ENCODE assay signal across 8 cellular contexts in genomic region chr6:27096834-27097511, GRCh38.
DNase-seq lines count a peak whose midpoint lies in the region; ATAC-seq and TF ChIP-seq lines count a peak whose summit lies in the region.

No MANE protein-coding gene starts in this region.

- H3K27ac ChIP-seq in body of pancreas = no peak overlapping the region

- no peaks in the 10 kb centered on the region for H3K36me3 ChIP-seq in ES-I3 (ENCODE audit: insufficient read depth, low read length)
- no peaks in the 10 kb centered on the region for H3K36me3 ChIP-seq in body of pancreas (replicated peaks in 1 of 2; ENCODE audit: insufficient read depth in 1 of 2, low read depth in 2 of 2)

- TF ChIP-seq CTCF in body of pancreas (IDR thresholded peaks at IDR 0.05) = no peak

- peak overlapping the region; percentile 14 to 19 for H3K4me3 ChIP-seq in body of pancreas

- ATAC-seq in body of pancreas = peak; percentile 81
- ATAC-seq in GM21737 (IDR thresholded peaks at IDR 0.05; ENCODE audit: unreplicated experiment) = no peak

- H3K4me1 ChIP-seq in ES-I3 (ENCODE audit: insufficient read depth, low read length) (peaks cover 5% of the 10 kb centered on the region; the same call in 1 of the 2 replicates), body of pancreas (no peaks in the 10 kb centered on the region)

- in situ Hi-C loops in G401 (cut with HindIII; ENCODE audit: low sequenced_read_pairs) = no loop called here

- no peak for TF ChIP-seq POLR2A in body of pancreas (IDR thresholded peaks at IDR 0.05)

- no peaks in the 10 kb centered on the region for H3K9me3 ChIP-seq in ES-I3 (ENCODE audit: control insufficient read depth, insufficient read depth, low read length)
- no peaks in the 10 kb centered on the region for H3K9me3 ChIP-seq in body of pancreas

- intact Hi-C loops in body of pancreas (cut with DNase I) = no loop called here

- H3K27me3 ChIP-seq in body of pancreas = peaks cover 0 to 6% of the 10 kb centered on the region in 2 donors

- DNase-seq in NCI-H69 (lab: John Stamatoyannopoulos, UW) = peak; percentile 84
- peak; percentile 53 to 68 (median 55) for DNase-seq in body of pancreas
- DNase-seq in kidney tubule cell (ENCODE audit: low spot score) = peak; percentile 88
- DNase-seq in stimulated activated CD4-positive, alpha-beta T cell treated with anti-CD3 and anti-CD28 coated beads, Interleukin-4, amount 100 ng/mL, for 24 hours = peak; percentile 45
- DNase-seq in effector CD8-positive, alpha-beta T cell (lab: John Stamatoyannopoulos, UW) = no peak
- DNase-seq in G401 (ENCODE audit: low spot score) = no peak

- 1 to 3% methylated on average over 29 to 45 of the region's 45 CpGs for WGBS in body of pancreas, 2 donors

- H3K9ac ChIP-seq in ES-I3 (ENCODE audit: low read depth, low read length) = peak overlapping the region; percentile 79

Comparison
In these comparisons a context has a peak if more than half of its experiments do, and no peak if none do; other contexts are left out.
1. DNase-seq: peak in NCI-H69 (single experiment), body of pancreas (4 of 4), kidney tubule cell (single experiment) and stimulated activated CD4-positive, alpha-beta T cell treated with anti-CD3 and anti-CD28 coated beads, Interleukin-4, amount 100 ng/mL, for 24 hours (single experiment); none in effector CD8-positive, alpha-beta T cell (single experiment) and G401 (single experiment).